In the genomic region with DNA sequence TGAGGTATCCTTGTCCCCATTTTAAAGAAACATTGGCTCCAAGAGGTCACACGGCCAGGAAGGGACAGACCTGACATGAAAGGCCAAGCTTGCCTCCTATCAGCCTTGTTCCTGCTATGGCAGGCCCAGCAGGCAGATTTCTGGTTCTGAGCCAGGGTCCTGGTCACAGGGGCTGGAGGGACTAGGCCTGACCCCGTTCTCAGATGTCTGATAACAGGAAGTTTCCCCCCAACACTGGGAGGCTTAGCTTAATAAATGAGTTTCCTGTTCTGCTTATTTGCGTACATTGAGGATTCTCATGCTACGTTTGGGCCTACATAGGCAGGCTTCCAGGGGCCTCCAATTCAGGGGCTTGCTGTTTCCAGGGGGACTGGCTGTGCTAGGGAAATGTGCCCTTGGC, we compare ENCODE assay signal across 24 cellular contexts.
"Had no signal": no experiment of that assay in that cellular context is flagged by ENCODE, and none has a peak within 500 bp of the region (broad histone marks: within the 10 kb centered on the region; RNA-seq: fewer than 3 reads in every experiment).

No MANE protein-coding gene starts in this region.

- H3K27me3 Mint-ChIP-seq: activated naive CD4-positive, alpha-beta T cell treated with anti-CD3 and anti-CD28 coated beads, Interleukin-2, amount 50 U/mL, for 24 hours; type B pancreatic cell had no signal

- H3K4me1 ChIP-seq: ascending aorta, prostate gland, vagina had no signal

- H3K27me3 ChIP-seq: ascending aorta, neutrophil, ovary, vagina had no signal

- H3K4me3 ChIP-seq: ascending aorta, left ventricle myocardium inferior, ovary, prostate gland, thoracic aorta, vagina had no signal

- H3K9me3 ChIP-seq: ascending aorta, left ventricle myocardium inferior, neutrophil, ovary, prostate gland, thoracic aorta, vagina had no signal

- H3K36me3 ChIP-seq: ascending aorta, left ventricle myocardium inferior, neutrophil, ovary, prostate gland, thoracic aorta, vagina had no signal

- H3K9me3 Mint-ChIP-seq: central memory CD8-positive, alpha-beta T cell; immature natural killer cell; natural killer cell had no signal

- H3K27ac Mint-ChIP-seq: activated naive CD4-positive, alpha-beta T cell treated with anti-CD3 and anti-CD28 coated beads, Interleukin-2, amount 50 U/mL, for 24 hours; immature natural killer cell; natural killer cell; type B pancreatic cell had no signal

- ATAC-seq: natural killer cell, sciatic nerve had no signal

- DNase-seq: activated CD4-positive, alpha-beta T cell treated with anti-CD3 and anti-CD28 coated beads for 1 hour; activated gamma-delta T cell treated with Interleukin-2 at 50 U/mL for 16 hours; activated T-cell treated with anti-CD3 and anti-CD28 coated beads, Interleukin-2, amount 50 U/mL, for 1 hour; effector memory CD4-positive, alpha-beta T cell; foreskin melanocyte; immature natural killer cell; left ventricle myocardium inferior; mammary epithelial cell; midbrain; natural killer cell; ovary; small intestine; stimulated activated CD4-positive, alpha-beta T cell treated with anti-CD3 and anti-CD28 coated beads, Interleukin-15, amount 100 ng/mL, for 24 hours; stimulated activated CD8-positive, alpha-beta memory T cell treated with anti-CD3 and anti-CD28 coated beads, Interleukin-4, amount 100 ng/mL, for 48 hours; stimulated activated naive CD4-positive, alpha-beta T cell had no signal

- H3K36me3 Mint-ChIP-seq: activated naive CD4-positive, alpha-beta T cell treated with anti-CD3 and anti-CD28 coated beads, Interleukin-2, amount 50 U/mL, for 24 hours; immature natural killer cell; natural killer cell; type B pancreatic cell had no signal

- H3K4me1 Mint-ChIP-seq: activated naive CD4-positive, alpha-beta T cell treated with anti-CD3 and anti-CD28 coated beads, Interleukin-2, amount 50 U/mL, for 24 hours had no signal

- H3K4me3 Mint-ChIP-seq: activated naive CD4-positive, alpha-beta T cell treated with anti-CD3 and anti-CD28 coated beads, Interleukin-2, amount 50 U/mL, for 24 hours; central memory CD8-positive, alpha-beta T cell; immature natural killer cell; natural killer cell; type B pancreatic cell had no signal

- H3K27ac ChIP-seq: ascending aorta, left ventricle myocardium inferior, neutrophil, ovary, prostate gland, thoracic aorta, vagina had no signal
